12 cellular contexts compared by ENCODE assay signal in genomic region chr14:75257241-75257640, GRCh38. TPM values are rescaled to one million over a fixed set of nuclear protein-coding genes. Genes with fewer than 3 reads are reported as not detected.
DNase-seq lines count a peak whose midpoint lies in the region; ATAC-seq and TF ChIP-seq lines count a peak whose summit lies in the region.
"Had no signal": no experiment of that assay in that cellular context is flagged by ENCODE, and none has a peak within 500 bp of the region (broad histone marks: within the 10 kb centered on the region; RNA-seq: fewer than 3 reads in every experiment).

No MANE protein-coding gene starts in this region.

- H3K27me3 ChIP-seq in RWPE2 (ENCODE audit: insufficient read depth, poor library complexity, severe bottlenecking): no peaks in the 10 kb centered on the region
- no peaks in the 10 kb centered on the region for H3K27me3 ChIP-seq in gastrocnemius medialis

- H3K9me3 ChIP-seq in RWPE2 (ENCODE audit: severe bottlenecking) (no peaks in the 10 kb centered on the region), gastrocnemius medialis (no peaks in the 10 kb centered on the region)

- peak overlapping the region; percentile 96 for H3K27ac ChIP-seq in RWPE2 (ENCODE audit: poor library complexity, severe bottlenecking)
- peak overlapping the region; percentile 86 to 96 (median 91) for H3K27ac ChIP-seq in gastrocnemius medialis

- intact Hi-C loops in gastrocnemius medialis (cut with DNase I; ENCODE audit: low total_unique reads): no loop called here

- peaks cover 73% of the 10 kb centered on the region for H3K4me1 ChIP-seq in RWPE2 (ENCODE audit: insufficient read depth, poor library complexity, severe bottlenecking)
- peaks cover 39 to 46% of the 10 kb centered on the region in 2 donors for H3K4me1 ChIP-seq in gastrocnemius medialis

- H3K36me3 ChIP-seq in RWPE2 (ENCODE audit: low read depth): no peaks in the 10 kb centered on the region
- no peaks in the 10 kb centered on the region for H3K36me3 ChIP-seq in gastrocnemius medialis

- in situ Hi-C loops in gastrocnemius medialis (cut with MboI; ENCODE audit: low sequenced_read_pairs in 4 of 4): loop anchor here in 1 of 4 donors (10.0 kb wide), 1 partner anchor 102 kb away; no protein-coding TSS in a partner anchor

- H3K4me3 ChIP-seq in RWPE2 (ENCODE audit: severe bottlenecking) (no peak overlapping the region), gastrocnemius medialis (no peak overlapping the region)

- ATAC-seq in RWPE2 (ENCODE audit: low read depth): peak; percentile 34
- no peak for ATAC-seq in gastrocnemius medialis
- no peak for ATAC-seq in GM19324 (IDR thresholded peaks at IDR 0.05; ENCODE audit: low FRiP score, unreplicated experiment)
- no peak for ATAC-seq in HG02759 (IDR thresholded peaks at IDR 0.05; ENCODE audit: unreplicated experiment)

- peak; percentile 33 for DNase-seq in EL
- DNase-seq in RWPE2 (ENCODE audit: low spot score): no peak
- DNase-seq in fibroblast of peridontal ligament (ENCODE audit: extremely low read depth): peak; percentile 12
- no peak for DNase-seq in gastrocnemius medialis
- no peak for DNase-seq in medulla oblongata (ENCODE audit: extremely low spot score)
- DNase-seq in ureter (ENCODE audit: low spot score): no peak
- DNase-seq: GF-D8, kidney glomerular epithelial cell, NCI-H2029, SHP77 treated with DMSO at 0.1 percent for 48 hours had no signal

- TF ChIP-seq POLR2A in gastrocnemius medialis (IDR thresholded peaks at IDR 0.05): no peak

- TF ChIP-seq CTCF in RWPE2 (IDR thresholded peaks at IDR 0.05; ENCODE audit: poor library complexity, severe bottlenecking) (no peak), gastrocnemius medialis (IDR thresholded peaks at IDR 0.05 in 4 of 5, conservative IDR thresholded peaks at IDR 0.05 in 1 of 5) (no peak)

RNA-seq across cellular contexts. Expression of gene FOS, which starts 21.4 kb away (rescaled TPM):
- total RNA-seq in gastrocnemius medialis (100 to 1,000 TPM in 1 of 4 donors, 10 to 100 TPM in 3; 16.3 to 110 (median 53.5) TPM), ureter (158 TPM)

Comparison
In these comparisons a context has a peak if more than half of its experiments do, and no peak if none do; other contexts are left out.
1. DNase-seq: peak in EL (single experiment) and fibroblast of peridontal ligament (single experiment); none in RWPE2 (single experiment), gastrocnemius medialis (0 of 2), medulla oblongata (single experiment) and ureter (single experiment).